ENCODE assay signal across 8 cellular contexts in the genomic region with DNA sequence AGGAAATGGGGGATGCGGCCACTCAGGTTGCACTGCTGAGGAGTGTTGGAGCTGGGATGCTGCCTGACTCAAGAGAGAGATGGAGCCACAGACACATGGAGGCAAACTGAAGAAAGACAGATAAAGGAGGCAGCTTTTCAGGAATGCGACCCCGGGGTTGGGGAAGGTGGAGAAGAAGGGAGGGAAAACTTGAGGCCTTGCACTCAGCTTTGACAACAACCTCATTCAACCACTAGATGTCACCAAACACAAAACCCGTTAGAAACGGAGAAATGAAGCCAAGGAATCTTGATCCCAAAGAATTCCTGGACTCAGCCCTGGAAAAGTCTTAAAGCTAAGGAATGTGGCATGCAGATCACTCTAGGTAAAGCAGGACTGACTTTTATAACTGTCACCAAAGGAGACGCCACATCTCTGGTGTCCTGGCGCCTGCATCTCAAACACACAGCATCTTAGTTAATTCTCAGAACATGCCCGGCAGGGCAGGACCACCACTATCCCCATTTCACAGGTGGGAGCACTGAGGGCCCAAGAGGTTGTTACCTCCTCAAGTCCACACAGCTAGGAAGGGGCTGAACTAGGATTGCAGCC. TPM values are rescaled to one million over a fixed set of nuclear protein-coding genes. Genes with fewer than 3 reads are reported as not detected.
DNase-seq lines count a peak whose midpoint lies in the region; ATAC-seq and TF ChIP-seq lines count a peak whose summit lies in the region.

No MANE protein-coding gene starts in this region.

- H3K27ac ChIP-seq in breast epithelium: no peak overlapping the region
- H3K27ac ChIP-seq in vagina: no peak overlapping the region

- H3K9me3 ChIP-seq in breast epithelium (no peaks in the 10 kb centered on the region), vagina (no peaks in the 10 kb centered on the region)

- H3K4me1 ChIP-seq in breast epithelium: peaks cover 2 to 4% of the 10 kb centered on the region in 2 donors
- peaks cover 34% of the 10 kb centered on the region for H3K4me1 ChIP-seq in vagina

- H3K27me3 ChIP-seq in breast epithelium: no peaks in the 10 kb centered on the region
- H3K27me3 ChIP-seq in vagina: no peaks in the 10 kb centered on the region

- DNase-seq in NCI-H1092 treated with DMSO at 0.1 percent for 48 hours (lab: John Stamatoyannopoulos, UW): peak; percentile 24
- DNase-seq in NCI-H1092 (lab: John Stamatoyannopoulos, UW): no peak
- peak; percentile 36 for DNase-seq in NAMALWA (ENCODE audit: low spot score)
- no peak for DNase-seq in breast epithelium (ENCODE audit: low spot score in 2 of 2)
- DNase-seq in kidney tubule cell (ENCODE audit: low spot score): peak; percentile 82
- no peak for DNase-seq in vagina (ENCODE audit: extremely low spot score in 2 of 2)
- no peak for DNase-seq in omental fat pad (ENCODE audit: low spot score)

- intact Hi-C loops in breast epithelium (cut with DNase I; ENCODE audit: low total_unique reads) (loop anchor here (5.0 kb wide), 1 partner anchor 180 kb away; no protein-coding TSS in a partner anchor), vagina (cut with DNase I) (loop anchor here (5.0 kb wide), 1 partner anchor 180 kb away; no protein-coding TSS in a partner anchor)

- TF ChIP-seq CTCF in breast epithelium (IDR thresholded peaks at IDR 0.05) (peak; percentile 43 to 86 (median 80)), vagina (IDR thresholded peaks at IDR 0.05) (peak; percentile 16 to 71 (median 67)), omental fat pad (IDR thresholded peaks at IDR 0.05) (peak in 1 of 3 donors; percentile 41)

- ATAC-seq in GM19035 (IDR thresholded peaks at IDR 0.05; ENCODE audit: unreplicated experiment): no peak
- no peak for ATAC-seq in omental fat pad (ENCODE audit: low FRiP score)

- no peak overlapping the region for H3K4me3 ChIP-seq in breast epithelium
- no peak overlapping the region for H3K4me3 ChIP-seq in vagina

- H3K36me3 ChIP-seq in breast epithelium: no peaks in the 10 kb centered on the region
- H3K36me3 ChIP-seq in vagina: no peaks in the 10 kb centered on the region

- TF ChIP-seq POLR2A in breast epithelium (IDR thresholded peaks at IDR 0.05) (no peak), vagina (IDR thresholded peaks at IDR 0.05) (no peak)

RNA-seq across cellular contexts. Expression of gene LMCD1, which starts 59.6 kb away (rescaled TPM):
- 100 to 1,000 TPM in 2 of 3 donors, 10 to 100 TPM in 1; 53.0 to 228 (median 105) TPM for total RNA-seq in breast epithelium
- 78.3 TPM for total RNA-seq in vagina
- total RNA-seq in omental fat pad: 1,000 to 10,000 TPM in 1 of 4 donors, 100 to 1,000 TPM in 3; 135 to 1,380 (median 270) TPM

Comparison
In these comparisons a context has a peak if more than half of its experiments do, and no peak if none do; other contexts are left out.
1. DNase-seq: peak in NCI-H1092 treated with DMSO at 0.1 percent for 48 hours (single experiment), NAMALWA (single experiment) and kidney tubule cell (single experiment); none in NCI-H1092 (single experiment), breast epithelium (0 of 2), vagina (0 of 2) and omental fat pad (single experiment).